In genomic region chr2:169664600-169664977, GRCh38 we compare ENCODE assay signal across 18 cellular contexts. TPM values are rescaled to one million over a fixed set of nuclear protein-coding genes. Genes with fewer than 3 reads are reported as not detected.
"Had no signal": no experiment of that assay in that cellular context is flagged by ENCODE, and none has a peak within 500 bp of the region (broad histone marks: within the 10 kb centered on the region; RNA-seq: fewer than 3 reads in every experiment).

No MANE protein-coding gene starts in this region.

- H3K4me1 Mint-ChIP-seq: naive thymus-derived CD4-positive, alpha-beta T cell had no signal

- H3K27ac Mint-ChIP-seq: activated CD8-positive, alpha-beta memory T cell treated with anti-CD3 and anti-CD28 coated beads, Interleukin-2, amount 10 ng/mL, durations not matched to agents 7 days and 5 days; activated naive CD8-positive, alpha-beta T cell; T-helper 1 cell treated with Interleukin-12 subunit alpha and Interleukin-12 subunit beta and Interleukin-4 antibody, amounts not matched to agents 30 μg/mL and 1 μg/mL, for 36 hours; type B pancreatic cell had no signal

- H3K4me2 ChIP-seq: smooth muscle cell had no signal

- H3K36me3 Mint-ChIP-seq: activated CD8-positive, alpha-beta memory T cell treated with anti-CD3 and anti-CD28 coated beads, Interleukin-2, amount 10 ng/mL, durations not matched to agents 7 days and 5 days; naive thymus-derived CD4-positive, alpha-beta T cell; type B pancreatic cell had no signal

- H3K27me3 Mint-ChIP-seq: type B pancreatic cell had no signal

- H3K4me3 Mint-ChIP-seq: activated CD8-positive, alpha-beta memory T cell treated with anti-CD3 and anti-CD28 coated beads, Interleukin-2, amount 10 ng/mL, durations not matched to agents 7 days and 5 days; activated naive CD8-positive, alpha-beta T cell; activated T-cell treated with anti-CD3 and anti-CD28 coated beads, Interleukin-2, amount 50 U/mL, for 4 hours; naive thymus-derived CD4-positive, alpha-beta T cell; T-helper 1 cell treated with Interleukin-12 subunit alpha and Interleukin-12 subunit beta and Interleukin-4 antibody, amounts not matched to agents 30 μg/mL and 1 μg/mL, for 36 hours; type B pancreatic cell had no signal

- H3K9me3 ChIP-seq: lower lobe of right lung, neutrophil, right atrium auricular region had no signal

- H3K27me3 ChIP-seq: neutrophil, right atrium auricular region had no signal

- ATAC-seq: activated CD4-positive, CD25-positive, alpha-beta regulatory T cell treated with anti-CD3 and anti-CD28 coated beads, Interleukin-2, amount 50 U/mL, for 24 hours; activated CD8-positive, alpha-beta memory T cell treated with anti-CD3 and anti-CD28 coated beads, Interleukin-2, amount 10 ng/mL, durations not matched to agents 7 days and 5 days; activated T-cell treated with anti-CD3 and anti-CD28 coated beads, Interleukin-2, amount 50 U/mL, for 4 hours; lower lobe of right lung; naive thymus-derived CD4-positive, alpha-beta T cell had no signal

- H3K4me1 ChIP-seq: right atrium auricular region had no signal

- H3K9me3 Mint-ChIP-seq: activated T-cell treated with anti-CD3 and anti-CD28 coated beads, Interleukin-2, amount 50 U/mL, for 4 hours; T-helper 1 cell treated with Interleukin-12 subunit alpha and Interleukin-12 subunit beta and Interleukin-4 antibody, amounts not matched to agents 30 μg/mL and 1 μg/mL, for 36 hours; type B pancreatic cell had no signal

- H3K36me3 ChIP-seq: lower lobe of right lung, neutrophil, right atrium auricular region had no signal

- DNase-seq: activated CD8-positive, alpha-beta memory T cell treated with anti-CD3 and anti-CD28 coated beads, Interleukin-2, amount 10 ng/mL, durations not matched to agents 7 days and 5 days; activated effector memory CD4-positive, alpha-beta T cell treated with anti-CD3 and anti-CD28 coated beads, Interleukin-2, amount 50 U/mL, for 16 hours; activated T-cell treated with anti-CD3 and anti-CD28 coated beads, Interleukin-2, amount 50 U/mL, for 4 hours; aorta; effector memory CD4-positive, alpha-beta T cell; glutamatergic neuron; lower lobe of right lung; naive thymus-derived CD4-positive, alpha-beta T cell had no signal

- H3K4me3 ChIP-seq: coronary artery, lower lobe of right lung, right atrium auricular region, smooth muscle cell had no signal

- H3K27ac ChIP-seq: coronary artery, lower lobe of right lung, neutrophil, right atrium auricular region had no signal

RNA-seq across cellular contexts. Expression of gene CFAP210, which starts 29.6 kb away (rescaled TPM):
- total RNA-seq: activated CD8-positive, alpha-beta memory T cell treated with anti-CD3 and anti-CD28 coated beads, Interleukin-2, amount 10 ng/mL, durations not matched to agents 7 days and 5 days; epithelial cell of proximal tubule; posterior vena cava; right atrium auricular region had no signal
